Comparison of ENCODE assay signal across 30 cellular contexts in genomic region chr13:89686171-89686570, GRCh38.
"Had no signal": no experiment of that assay in that cellular context is flagged by ENCODE, and none has a peak within 500 bp of the region (broad histone marks: within the 10 kb centered on the region; RNA-seq: fewer than 3 reads in every experiment).

No MANE protein-coding gene starts in this region.

- H3K36me3 ChIP-seq: adrenal gland, cardiac muscle cell had no signal

- DNase-seq: activated B cell treated with CpG ODN at 0.5 μM for 24 hours; activated CD4-positive, alpha-beta memory T cell treated with anti-CD3 and anti-CD28 coated beads, Interleukin-2, amount 10 ng/mL, durations not matched to agents 7 days and 5 days; activated CD4-positive, alpha-beta T cell treated with anti-CD3 and anti-CD28 coated beads for 4 hours; activated CD4-positive, alpha-beta T cell treated with anti-CD3 and anti-CD28 coated beads, Interleukin-2, amount 10 ng/mL, durations not matched to agents 24 days and 14 days; activated CD4-positive, alpha-beta T cell treated with anti-CD3 and anti-CD28 coated beads, Interleukin-2, amount 50 U/mL, for 1 hour; activated CD4-positive, alpha-beta T cell treated with anti-CD3 and anti-CD28 coated beads, Interleukin-2, amount 50 U/mL, for 4 hours; activated CD4-positive, CD25-positive, alpha-beta regulatory T cell treated with anti-CD3 and anti-CD28 coated beads, Interleukin-2, amount 50 U/mL, for 72 hours; activated CD8-positive, alpha-beta memory T cell treated with anti-CD3 and anti-CD28 coated beads for 24 hours; activated CD8-positive, alpha-beta memory T cell treated with anti-CD3 and anti-CD28 coated beads, Interleukin-2, amount 10 ng/mL, durations not matched to agents 7 days and 5 days; activated CD8-positive, alpha-beta memory T cell treated with anti-CD3 and anti-CD28 coated beads, Interleukin-2, amount 50 U/mL, for 48 hours; activated CD8-positive, alpha-beta T cell treated with anti-CD3 and anti-CD28 coated beads, Interleukin-2, amount 10 ng/mL, durations not matched to agents 7 days and 5 days; activated effector memory CD4-positive, alpha-beta T cell treated with anti-CD3 and anti-CD28 coated beads, Interleukin-2, amount 50 U/mL, for 16 hours; activated gamma-delta T cell treated with Interleukin-2 at 50 U/mL for 16 hours; activated naive CD4-positive, alpha-beta T cell; activated naive CD4-positive, alpha-beta T cell treated with anti-CD3 and anti-CD28 coated beads for 36 hours; activated naive CD4-positive, alpha-beta T cell treated with anti-CD3 and anti-CD28 coated beads, Interleukin-2, amount 50 U/mL, for 16 hours; activated naive CD8-positive, alpha-beta T cell treated with anti-CD3 and anti-CD28 coated beads for 36 hours; activated T-cell treated with anti-CD3 and anti-CD28 coated beads, Interleukin-2, amount 50 U/mL, for 4 hours; activated T-cell treated with anti-CD3 and anti-CD28 coated beads, Interleukin-2, amount 50 U/mL, for 72 hours; adrenal gland; amniotic stem cell; aorta; body of pancreas; cerebellar nuclear complex; SW 1271; T-helper 1 cell; T-helper 2 cell; T-helper 9 cell had no signal

- H3K27ac ChIP-seq: adrenal gland, body of pancreas, cardiac muscle cell, VCaP had no signal

- H3K27me3 ChIP-seq: adrenal gland, body of pancreas, cardiac muscle cell had no signal

- H3K4me3 ChIP-seq: adrenal gland, body of pancreas, cardiac muscle cell had no signal
